10 cellular contexts compared by ENCODE assay signal in the genomic region with DNA sequence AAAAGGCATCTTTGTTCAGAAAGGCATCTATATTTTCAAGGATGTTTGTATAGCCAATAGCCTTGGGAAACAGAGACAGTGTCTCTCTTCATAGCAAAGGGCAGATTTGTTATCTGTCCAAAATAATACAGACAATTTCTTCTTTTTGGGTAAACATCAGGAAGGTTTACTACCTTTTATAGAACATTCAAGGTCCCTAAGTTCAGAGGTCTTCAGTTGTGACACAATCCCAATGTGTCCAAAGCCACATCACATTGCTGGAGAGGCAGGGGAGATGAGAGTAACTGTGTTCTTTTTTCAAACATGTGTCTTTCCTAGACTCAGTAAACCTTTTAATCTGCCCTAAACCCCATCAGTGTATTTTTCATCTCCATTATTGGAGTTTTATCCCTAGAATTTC. TPM values are rescaled to one million over a fixed set of nuclear protein-coding genes. Genes with fewer than 3 reads are reported as not detected.
"Had no signal": no experiment of that assay in that cellular context is flagged by ENCODE, and none has a peak within 500 bp of the region (broad histone marks: within the 10 kb centered on the region; RNA-seq: fewer than 3 reads in every experiment).

No MANE protein-coding gene starts in this region.

- H3K4me2 ChIP-seq: GM23338 had no signal

- DNase-seq: GM23248, GOT3, H7, H9, HCEC 1CT, HFFc6 had no signal

- H3K27ac ChIP-seq: GM23248 had no signal

- H3K4me3 ChIP-seq: GM23248, GM23338, HAP-1 had no signal

- H3K4me1 ChIP-seq: HAP-1 had no signal

- H3K36me3 ChIP-seq: HAP-1 had no signal

- H3K9me3 ChIP-seq: HAP-1 had no signal

- ATAC-seq: GM23338, HCT116 had no signal

- H2AFZ ChIP-seq: GM23248, GM23338 had no signal

- H3K9ac ChIP-seq: GM23248 had no signal

- FAIRE-seq: H1 had no signal

RNA-seq across cellular contexts. Expression of gene FAM13C, which starts 33.6 kb away (rescaled TPM):
- total RNA-seq: HFFc6 had no signal
